ENCODE assay signal across 1 cellular context in genomic region chr6:31558318-31558625, GRCh38.
TF ChIP-seq lines count a peak whose summit lies in the region.

No MANE protein-coding gene starts in this region.

TF ChIP-seq in HepG2, 621 proteins besides CTCF, POLR2A, EP300 and RAD21:
- TF ChIP-seq AGO2 (optimal IDR thresholded peaks at IDR 0.05; ENCODE audit: low read depth, low read length) (peak; percentile 65), NR2F6 (IDR thresholded peaks at IDR 0.05) (no peak), NR2F6 (CRISPR knock-in tag; IDR thresholded peaks at IDR 0.05) (no peak)
